ENCODE assay signal across 17 cellular contexts in genomic region chr15:25807063-25807462, GRCh38.
"Had no signal": no experiment of that assay in that cellular context is flagged by ENCODE, and none has a peak within 500 bp of the region (broad histone marks: within the 10 kb centered on the region; RNA-seq: fewer than 3 reads in every experiment).

No MANE protein-coding gene starts in this region.

- H3K36me3 ChIP-seq: esophagus squamous epithelium, pancreas had no signal

- H3K4me3 Mint-ChIP-seq: dendritic cell treated with granulocyte-macrophage colony-stimulating factor and Interleukin-4, amounts not matched to agents 40 ng/mL and 50 ng/mL, for 4 days; effector memory CD8-positive, alpha-beta T cell; neural crest cell had no signal

- DNase-seq: effector memory CD8-positive, alpha-beta T cell; esophagus squamous epithelium; foreskin fibroblast; mammary epithelial cell; naive thymus-derived CD8-positive, alpha-beta T cell; nucleus accumbens; pancreas; right cardiac atrium; small intestine; stimulated activated CD4-positive, alpha-beta T cell treated with anti-CD3 and anti-CD28 coated beads, Interleukin-12 subunit alpha, Interleukin-12 subunit beta, amount 100 ng/mL, for 4 hours; stimulated activated naive CD4-positive, alpha-beta T cell treated with Interleukin-2 at 50 U/mL for 16 hours; trophoblast cell had no signal

- H3K27me3 Mint-ChIP-seq: effector memory CD8-positive, alpha-beta T cell; naive thymus-derived CD8-positive, alpha-beta T cell; progenitor cell of endocrine pancreas had no signal

- H3K27ac ChIP-seq: epithelial cell of prostate, esophagus squamous epithelium, pancreas had no signal

- H3K4me3 ChIP-seq: esophagus squamous epithelium, pancreas had no signal

- H3K9me3 Mint-ChIP-seq: effector memory CD8-positive, alpha-beta T cell; naive thymus-derived CD8-positive, alpha-beta T cell; neural crest cell had no signal

- H3K27me3 ChIP-seq: esophagus squamous epithelium, pancreas had no signal

- ATAC-seq: effector memory CD8-positive, alpha-beta T cell; naive thymus-derived CD8-positive, alpha-beta T cell; pancreas; right cardiac atrium had no signal

- H3K4me1 ChIP-seq: pancreas had no signal

- FAIRE-seq: colon, pancreas, small intestine had no signal

- H3K27ac Mint-ChIP-seq: dendritic cell treated with granulocyte-macrophage colony-stimulating factor and Interleukin-4, amounts not matched to agents 40 ng/mL and 50 ng/mL, for 4 days; effector memory CD8-positive, alpha-beta T cell; progenitor cell of endocrine pancreas had no signal

- H3K9me3 ChIP-seq: esophagus squamous epithelium, pancreas had no signal
